18 cellular contexts compared by ENCODE assay signal in the genomic region with DNA sequence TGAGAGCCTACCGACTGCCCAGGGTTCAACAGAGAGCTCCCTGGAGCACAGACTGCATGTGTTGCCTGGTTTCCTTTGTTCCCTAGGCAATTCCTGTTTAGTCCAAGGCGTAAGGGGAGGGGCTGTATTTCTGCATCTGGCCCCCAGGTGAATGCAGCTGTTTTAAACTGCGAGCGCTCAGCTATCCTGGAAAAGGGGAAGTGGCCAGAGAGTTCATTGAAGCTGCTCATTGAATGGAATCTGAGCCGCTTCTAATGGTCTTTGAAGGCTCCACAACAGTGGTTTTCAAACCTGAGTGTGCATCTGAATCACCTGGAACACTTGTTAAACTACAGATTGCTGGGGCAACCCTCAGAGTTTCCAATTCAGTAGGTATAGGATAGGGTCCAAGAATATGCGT. TPM values are rescaled to one million over a fixed set of nuclear protein-coding genes. Genes with fewer than 3 reads are reported as not detected.
"Had no signal": no experiment of that assay in that cellular context is flagged by ENCODE, and none has a peak within 500 bp of the region (broad histone marks: within the 10 kb centered on the region; RNA-seq: fewer than 3 reads in every experiment).

No MANE protein-coding gene starts in this region.

- H3K9me3 Mint-ChIP-seq: activated CD4-positive, alpha-beta T cell treated with anti-CD3 and anti-CD28 coated beads, Interleukin-2, amount 10 ng/mL, durations not matched to agents 7 days and 5 days; natural killer cell treated with Interleukin-12 subunit alpha and Interleukin-12 subunit beta and Interleukin-15 and Interleukin-18, amount 100 ng/mL, for 72 hours had no signal

- H3K4me3 Mint-ChIP-seq: activated CD4-positive, alpha-beta T cell treated with anti-CD3 and anti-CD28 coated beads, Interleukin-2, amount 10 ng/mL, durations not matched to agents 7 days and 5 days; activated CD8-positive, alpha-beta T cell treated with anti-CD3 and anti-CD28 coated beads, Interleukin-2, amount 10 ng/mL, durations not matched to agents 7 days and 5 days; activated T-helper 17 cell treated with anti-CD3 and anti-CD28 coated beads, Interleukin-2, amount 50 U/mL, for 72 hours; brain; dendritic cell treated with granulocyte-macrophage colony-stimulating factor and Interleukin-4, amounts not matched to agents 40 ng/mL and 50 ng/mL, for 4 days; natural killer cell treated with Interleukin-12 subunit alpha and Interleukin-12 subunit beta and Interleukin-15 and Interleukin-18, amount 100 ng/mL, for 72 hours had no signal

- H3K4me1 Mint-ChIP-seq: activated CD4-positive, alpha-beta T cell treated with anti-CD3 and anti-CD28 coated beads, Interleukin-2, amount 10 ng/mL, durations not matched to agents 7 days and 5 days; activated T-helper 17 cell treated with anti-CD3 and anti-CD28 coated beads, Interleukin-2, amount 50 U/mL, for 72 hours; brain had no signal

- DNase-seq: activated CD4-positive, alpha-beta T cell treated with anti-CD3 and anti-CD28 coated beads, Interleukin-2, amount 10 ng/mL, durations not matched to agents 7 days and 5 days; activated CD8-positive, alpha-beta T cell treated with anti-CD3 and anti-CD28 coated beads, Interleukin-2, amount 10 ng/mL, durations not matched to agents 7 days and 5 days; aorta; caudate nucleus; effector CD4-positive, alpha-beta T cell; heart left ventricle; ovary; psoas muscle; stimulated activated CD4-positive, alpha-beta T cell treated with anti-CD3 and anti-CD28 coated beads, Interleukin-12 subunit alpha, Interleukin-12 subunit beta, amount 100 ng/mL, for 4 hours; stimulated activated CD4-positive, alpha-beta T cell treated with anti-CD3 and anti-CD28 coated beads, Interleukin-4, amount 100 ng/mL, for 4 hours; stimulated activated naive CD8-positive, alpha-beta T cell treated with anti-CD3 and anti-CD28 coated beads, Interleukin-15, Interleukin-2, amounts not matched to agents 100 U/mL and 50 U/mL, for 24 hours; upper lobe of right lung had no signal

- H3K27ac Mint-ChIP-seq: activated CD4-positive, alpha-beta T cell treated with anti-CD3 and anti-CD28 coated beads, Interleukin-2, amount 10 ng/mL, durations not matched to agents 7 days and 5 days; activated CD8-positive, alpha-beta T cell treated with anti-CD3 and anti-CD28 coated beads, Interleukin-2, amount 10 ng/mL, durations not matched to agents 7 days and 5 days; activated T-helper 17 cell treated with anti-CD3 and anti-CD28 coated beads, Interleukin-2, amount 50 U/mL, for 72 hours; brain; dendritic cell treated with granulocyte-macrophage colony-stimulating factor and Interleukin-4, amounts not matched to agents 40 ng/mL and 50 ng/mL, for 4 days; natural killer cell treated with Interleukin-12 subunit alpha and Interleukin-12 subunit beta and Interleukin-15 and Interleukin-18, amount 100 ng/mL, for 72 hours had no signal

- H3K27me3 Mint-ChIP-seq: brain had no signal

- H3K36me3 Mint-ChIP-seq: natural killer cell treated with Interleukin-12 subunit alpha and Interleukin-12 subunit beta and Interleukin-15 and Interleukin-18, amount 100 ng/mL, for 72 hours had no signal

RNA-seq across cellular contexts. Expression of gene MAPK4, which starts 18.1 kb away (rescaled TPM):
- total RNA-seq: activated CD4-positive, alpha-beta T cell treated with anti-CD3 and anti-CD28 coated beads, Interleukin-2, amount 10 ng/mL, durations not matched to agents 7 days and 5 days; activated CD8-positive, alpha-beta T cell treated with anti-CD3 and anti-CD28 coated beads, Interleukin-2, amount 10 ng/mL, durations not matched to agents 7 days and 5 days; activated naive CD4-positive, alpha-beta T cell treated with anti-CD3 and anti-CD28 coated beads, Interleukin-2, amount 50 U/mL, for 72 hours; activated T-helper 17 cell treated with anti-CD3 and anti-CD28 coated beads, Interleukin-2, amount 50 U/mL, for 72 hours; fibroblast of villous mesenchyme; natural killer cell treated with Interleukin-12 subunit alpha and Interleukin-12 subunit beta and Interleukin-15 and Interleukin-18, amount 100 ng/mL, for 72 hours had no signal
